ENCODE assay signal across 18 cellular contexts in the genomic region with DNA sequence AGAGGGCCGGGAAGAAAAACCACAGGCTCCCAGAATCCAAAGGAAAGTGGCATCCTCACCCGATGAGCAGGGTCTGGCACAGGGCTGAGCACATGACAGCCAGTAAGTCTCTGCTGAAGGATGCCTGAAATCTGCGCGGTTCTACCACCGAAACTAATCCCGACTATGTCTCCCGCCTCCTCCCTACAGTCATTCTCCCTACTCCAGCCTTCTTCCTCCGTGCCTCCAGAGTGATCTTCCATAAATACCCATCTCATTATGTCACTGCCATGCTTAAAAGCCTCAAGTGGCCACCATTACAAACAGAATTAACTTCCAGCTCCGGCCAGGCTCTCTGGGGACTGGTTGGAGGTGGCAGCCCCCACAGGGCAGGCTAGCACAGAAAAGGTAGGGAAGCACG.
"Had no signal": no experiment of that assay in that cellular context is flagged by ENCODE, and none has a peak within 500 bp of the region (broad histone marks: within the 10 kb centered on the region; RNA-seq: fewer than 3 reads in every experiment).

No MANE protein-coding gene starts in this region.

- DNase-seq: activated CD4-positive, alpha-beta T cell treated with anti-CD3 and anti-CD28 coated beads, Interleukin-2, amount 10 ng/mL, durations not matched to agents 7 days and 5 days; activated CD8-positive, alpha-beta T cell treated with anti-CD3 and anti-CD28 coated beads, Interleukin-2, amount 10 ng/mL, durations not matched to agents 7 days and 5 days; activated naive CD4-positive, alpha-beta T cell treated with anti-CD3 and anti-CD28 coated beads for 36 hours; activated T-cell treated with anti-CD3 and anti-CD28 coated beads, Interleukin-2, amount 50 U/mL, for 24 hours; aorta; heart left ventricle; kidney; occipital lobe; posterior cingulate gyrus; retina; stimulated activated CD4-positive, alpha-beta T cell treated with anti-CD3 and anti-CD28 coated beads, Interleukin-12 subunit alpha, Interleukin-12 subunit beta, amount 100 ng/mL, for 4 hours; stimulated activated CD4-positive, alpha-beta T cell treated with anti-CD3 and anti-CD28 coated beads, Interleukin-1b, Interleukin-23, amount 100 ng/mL, for 48 hours; stimulated activated CD8-positive, alpha-beta memory T cell treated with anti-CD3 and anti-CD28 coated beads, Interleukin-4, amount 100 ng/mL, for 48 hours; stimulated activated naive CD4-positive, alpha-beta T cell had no signal

- ATAC-seq: activated CD4-positive, CD25-positive, alpha-beta regulatory T cell treated with anti-CD3 and anti-CD28 coated beads, Interleukin-2, amount 50 U/mL, for 24 hours; activated CD8-positive, alpha-beta T cell treated with anti-CD3 and anti-CD28 coated beads, Interleukin-2, amount 10 ng/mL, durations not matched to agents 7 days and 5 days; esophagus mucosa; gastroesophageal sphincter; heart left ventricle; left lobe of liver had no signal
